15 cellular contexts compared by ENCODE assay signal in genomic region chr22:38153821-38154562, GRCh38. TPM values are rescaled to one million over a fixed set of nuclear protein-coding genes. Genes with fewer than 3 reads are reported as not detected.
DNase-seq lines count a peak whose midpoint lies in the region; ATAC-seq and TF ChIP-seq lines count a peak whose summit lies in the region.
"Had no signal": no experiment of that assay in that cellular context is flagged by ENCODE, and none has a peak within 500 bp of the region (broad histone marks: within the 10 kb centered on the region; RNA-seq: fewer than 3 reads in every experiment).

No MANE protein-coding gene starts in this region.

- H3K36me3 ChIP-seq in Karpas-422 (ENCODE audit: insufficient read depth, low read length), result no peaks in the 10 kb centered on the region
- H3K36me3 ChIP-seq in WERI-Rb-1, result no peaks in the 10 kb centered on the region
- H3K36me3 ChIP-seq in thyroid gland, result no peaks in the 10 kb centered on the region
- no peaks in the 10 kb centered on the region for H3K36me3 ChIP-seq in vagina
- H3K36me3 ChIP-seq: MG63 had no signal

- H3K9me3 ChIP-seq in Karpas-422 (ENCODE audit: low read length), result no peaks in the 10 kb centered on the region
- H3K9me3 ChIP-seq in WERI-Rb-1 (ENCODE audit: severe bottlenecking), result no peaks in the 10 kb centered on the region
- no peaks in the 10 kb centered on the region for H3K9me3 ChIP-seq in thyroid gland
- H3K9me3 ChIP-seq in vagina, result no peaks in the 10 kb centered on the region

- no peak for TF ChIP-seq POLR2A in thyroid gland (IDR thresholded peaks at IDR 0.05)
- no peak for TF ChIP-seq POLR2A in vagina (IDR thresholded peaks at IDR 0.05)

- no peaks in the 10 kb centered on the region for H3K9me2 ChIP-seq in Karpas-422 (replicated peaks; ENCODE audit: insufficient read depth, low read length)

- H3K4me3 ChIP-seq in Karpas-422 (ENCODE audit: low read length) (no peak overlapping the region), WERI-Rb-1 (ENCODE audit: low read depth, low read length) (no peak overlapping the region), thyroid gland (replicated peaks in 1 of 3) (no peak overlapping the region), vagina (no peak overlapping the region)
- H3K4me3 ChIP-seq: MG63 had no signal

- H2AFZ ChIP-seq in Karpas-422 (ENCODE audit: low read length), result no peak overlapping the region

- H3K27ac Mint-ChIP-seq in activated naive CD4-positive, alpha-beta T cell treated with anti-CD3 and anti-CD28 coated beads for 36 hours, result no peak overlapping the region

- H3K4me3 Mint-ChIP-seq in activated naive CD4-positive, alpha-beta T cell treated with anti-CD3 and anti-CD28 coated beads for 36 hours, result no peak overlapping the region
- H3K4me3 Mint-ChIP-seq: CD4-positive, alpha-beta memory T cell; nephron had no signal

- no peaks in the 10 kb centered on the region for H3K36me3 Mint-ChIP-seq in activated naive CD4-positive, alpha-beta T cell treated with anti-CD3 and anti-CD28 coated beads for 36 hours (ENCODE audit: low read depth)

- CTCF ChIA-PET in activated naive CD4-positive, alpha-beta T cell treated with anti-CD3 and anti-CD28 coated beads for 36 hours (lab: Charles Lee), result no interaction called here

- no peaks in the 10 kb centered on the region for H4K20me1 ChIP-seq in Karpas-422 (ENCODE audit: insufficient read depth, low read depth, low read length)

- H3K9me3 Mint-ChIP-seq in activated naive CD4-positive, alpha-beta T cell treated with anti-CD3 and anti-CD28 coated beads for 36 hours, result no peaks in the 10 kb centered on the region
- H3K9me3 Mint-ChIP-seq: CD4-positive, alpha-beta memory T cell; nephron had no signal

- intact Hi-C loops in thyroid gland (cut with DNase I) (no loop called here), vagina (cut with DNase I) (no loop called here)
- intact Hi-C loops in activated naive CD4-positive, alpha-beta T cell treated with anti-CD3 and anti-CD28 coated beads for 36 hours (cut with micrococcal nuclease), result no loop called here

- DNase-seq in Karpas-422 (peak; percentile 56), WERI-Rb-1 (peak; percentile 95), left lobe of liver (ENCODE audit: low spot score) (peak; percentile 78), thyroid gland (peak; percentile 50 to 59), vagina (ENCODE audit: extremely low spot score in 2 of 2) (no peak), NCI-H748 (lab: John Stamatoyannopoulos, UW; ENCODE audit: unreplicated experiment) (no peak)
- DNase-seq in activated naive CD4-positive, alpha-beta T cell treated with anti-CD3 and anti-CD28 coated beads for 36 hours, result no peak
- DNase-seq: CD4-positive, alpha-beta memory T cell; cortex of kidney; MG63; NCI-H226; substantia nigra had no signal

- H3K4me1 Mint-ChIP-seq in activated naive CD4-positive, alpha-beta T cell treated with anti-CD3 and anti-CD28 coated beads for 36 hours (ENCODE audit: low read depth), result peaks cover 1% of the 10 kb centered on the region

- no peak overlapping the region for H3K4me2 ChIP-seq in Karpas-422 (ENCODE audit: low read depth, low read length, poor library complexity, severe bottlenecking)

- TF ChIP-seq CTCF in WERI-Rb-1 (IDR thresholded peaks at IDR 0.05; ENCODE audit: low read depth, low read length), result 0 out of 2 replicates have a peak, but pooled peaks have one; percentile 8
- no peak for TF ChIP-seq CTCF in thyroid gland (IDR thresholded peaks at IDR 0.05)
- TF ChIP-seq CTCF in vagina (IDR thresholded peaks at IDR 0.05), result no peak

- H3K79me2 ChIP-seq in Karpas-422 (ENCODE audit: low read length), result no peaks in the 10 kb centered on the region

- H3K27me3 Mint-ChIP-seq in activated naive CD4-positive, alpha-beta T cell treated with anti-CD3 and anti-CD28 coated beads for 36 hours (ENCODE audit: low read depth), result no peaks in the 10 kb centered on the region
- H3K27me3 Mint-ChIP-seq: CD4-positive, alpha-beta memory T cell had no signal

- H3K9ac ChIP-seq in Karpas-422 (ENCODE audit: low read length), result no peak overlapping the region

- peaks cover 9% of the 10 kb centered on the region for H3K4me1 ChIP-seq in Karpas-422 (ENCODE audit: low read length)
- peaks cover 28 to 33% of the 10 kb centered on the region in 2 donors for H3K4me1 ChIP-seq in thyroid gland
- peaks cover 7% of the 10 kb centered on the region for H3K4me1 ChIP-seq in vagina

- H3K27me3 ChIP-seq in Karpas-422 (ENCODE audit: low read length) (no peaks in the 10 kb centered on the region), WERI-Rb-1 (ENCODE audit: insufficient read depth, low read depth, severe bottlenecking) (no peaks in the 10 kb centered on the region), thyroid gland (no peaks in the 10 kb centered on the region), vagina (no peaks in the 10 kb centered on the region)
- H3K27me3 ChIP-seq: MG63 had no signal

- WGBS in thyroid gland, 2 donors, result 47 to 70% methylated on average over 3 of the region's 4 CpGs

- H3K27ac ChIP-seq in Karpas-422 (ENCODE audit: low read length) (no peak overlapping the region), WERI-Rb-1 (peak overlapping the region; percentile 93), thyroid gland (peak overlapping the region; percentile 3 to 44 (median 35)), vagina (no peak overlapping the region)

- ATAC-seq in left lobe of liver, result peak; percentile 97
- no peak for ATAC-seq in HG02852 (IDR thresholded peaks at IDR 0.05; ENCODE audit: unreplicated experiment)
- ATAC-seq: Right ventricle myocardium inferior had no signal

RNA-seq across cellular contexts. Expression of gene PLA2G6, which starts 27.6 kb away (rescaled TPM):
- total RNA-seq in Karpas-422 (2014; rRNA removed; shearing (Covaris generic); ENCODE audit: low replicate concordance), result 76.6 and 88.0 TPM in 2 replicates
- 32.1 TPM for total RNA-seq in left lobe of liver
- 100 to 1,000 TPM; 106 to 122 (median 112) TPM for total RNA-seq in thyroid gland
- total RNA-seq in vagina, result 35.8 TPM
- 10 to 100 TPM; 80.2 to 85.3 TPM for total RNA-seq in activated naive CD4-positive, alpha-beta T cell treated with anti-CD3 and anti-CD28 coated beads for 36 hours

RNA-seq across cellular contexts. Expression of gene BAIAP2L2, which starts 43.5 kb away (rescaled TPM):
- 0.22 and 0.43 TPM in 2 replicates for total RNA-seq in Karpas-422 (2014; rRNA removed; shearing (Covaris generic); ENCODE audit: low replicate concordance)
- 1.1 TPM for total RNA-seq in left lobe of liver
- 1 to 10 TPM in 2 of 4 donors, under 1 TPM in 2; 0.50 to 1.7 (median 1.1) TPM for total RNA-seq in thyroid gland
- total RNA-seq in vagina, result not detected
- 1 to 10 TPM; 1.2 to 1.6 TPM for total RNA-seq in activated naive CD4-positive, alpha-beta T cell treated with anti-CD3 and anti-CD28 coated beads for 36 hours

RNA-seq across cellular contexts. Expression of gene MAFF, which starts 47.8 kb away (rescaled TPM):
- 2.9 and 9.0 TPM in 2 replicates for total RNA-seq in Karpas-422 (2014; rRNA removed; shearing (Covaris generic); ENCODE audit: low replicate concordance)
- total RNA-seq in left lobe of liver (2.5 TPM), thyroid gland (100 to 1,000 TPM in 1 of 4 donors, 10 to 100 TPM in 3; 13.1 to 111 (median 24.6) TPM), vagina (90.6 TPM)
- 1 to 10 TPM; 2.7 to 2.8 TPM for total RNA-seq in activated naive CD4-positive, alpha-beta T cell treated with anti-CD3 and anti-CD28 coated beads for 36 hours

Comparison
In these comparisons a context has a peak if more than half of its experiments do, and no peak if none do; other contexts are left out.
1. DNase-seq: peak in Karpas-422 (single experiment), WERI-Rb-1 (single experiment), left lobe of liver (single experiment) and thyroid gland (2 of 2); none in vagina (0 of 2), NCI-H748 (single experiment) and activated naive CD4-positive, alpha-beta T cell treated with anti-CD3 and anti-CD28 coated beads for 36 hours (single experiment).
2. H3K27ac ChIP-seq: peak in WERI-Rb-1 (single experiment) and thyroid gland (3 of 3); none in Karpas-422 (single experiment) and vagina (single experiment).